Comparison of ENCODE assay signal across 23 cellular contexts in genomic region chr3:175336406-175337133, GRCh38.
DNase-seq lines count a peak whose midpoint lies in the region; ATAC-seq and TF ChIP-seq lines count a peak whose summit lies in the region.
"Had no signal": no experiment of that assay in that cellular context is flagged by ENCODE, and none has a peak within 500 bp of the region (broad histone marks: within the 10 kb centered on the region; RNA-seq: fewer than 3 reads in every experiment).

No MANE protein-coding gene starts in this region.

- no peaks in the 10 kb centered on the region for H3K4me1 Mint-ChIP-seq in endodermal cell
- H3K4me1 Mint-ChIP-seq: memory B cell, T-cell had no signal

- H3K4me3 Mint-ChIP-seq in endodermal cell: no peak overlapping the region
- H3K4me3 Mint-ChIP-seq: activated CD8-positive, alpha-beta T cell treated with anti-CD3 and anti-CD28 coated beads, Interleukin-2, amount 10 ng/mL, durations not matched to agents 7 days and 5 days; activated naive CD8-positive, alpha-beta T cell; activated T-cell treated with anti-CD3 and anti-CD28 coated beads, Interleukin-2, amount 50 U/mL, for 72 hours; brain; memory B cell; natural killer cell treated with Interleukin-12 subunit alpha and Interleukin-12 subunit beta and Interleukin-15 and Interleukin-18, amount 100 ng/mL, for 72 hours; T-cell had no signal

- ATAC-seq in GM18867 (IDR thresholded peaks at IDR 0.05; ENCODE audit: unreplicated experiment) (peak; percentile 52), esophagus mucosa (peak; percentile 64)
- ATAC-seq: activated CD8-positive, alpha-beta T cell treated with anti-CD3 and anti-CD28 coated beads, Interleukin-2, amount 10 ng/mL, durations not matched to agents 7 days and 5 days; activated T-cell treated with anti-CD3 and anti-CD28 coated beads, Interleukin-2, amount 50 U/mL, for 72 hours; natural killer cell treated with Interleukin-12 subunit alpha and Interleukin-12 subunit beta and Interleukin-15 and Interleukin-18, amount 100 ng/mL, for 72 hours; Right ventricle myocardium inferior; T-cell had no signal

- WGBS in endodermal cell (ENCODE audit: insufficient coverage in 1 of 2, insufficient read length in 1 of 2), 2 experiments: 80 to 95% methylated on average over 2 of the region's 2 CpGs

- no peaks in the 10 kb centered on the region for H3K9me3 Mint-ChIP-seq in endodermal cell

- H3K9ac ChIP-seq in endodermal cell (ENCODE audit: extremely low read depth, low read length, poor library complexity, severe bottlenecking): no peak overlapping the region

- H3K9me3 ChIP-seq in endodermal cell (ENCODE audit: control insufficient read depth, low read length): no peaks in the 10 kb centered on the region
- H3K9me3 ChIP-seq: Caco-2, spleen, thyroid gland had no signal

- DNase-seq in NCI-H128 (lab: John Stamatoyannopoulos, UW; ENCODE audit: unreplicated experiment) (peak; percentile 4), NCI-H69 (lab: John Stamatoyannopoulos, UW) (peak; percentile 84), HuH-7 (ENCODE audit: low spot score) (no peak), hypothalamus (lab: John Stamatoyannopoulos, UW) (no peak), endodermal cell (no peak)
- no peak for DNase-seq in stimulated activated CD4-positive, alpha-beta T cell treated with anti-CD3 and anti-CD28 coated beads, Interleukin-1b, Interleukin-23, amount 100 ng/mL, for 48 hours
- DNase-seq: activated CD8-positive, alpha-beta T cell treated with anti-CD3 and anti-CD28 coated beads, Interleukin-2, amount 10 ng/mL, durations not matched to agents 7 days and 5 days; activated T-cell treated with anti-CD3 and anti-CD28 coated beads, Interleukin-2, amount 50 U/mL, for 72 hours; Caco-2; dorsolateral prefrontal cortex; head of caudate nucleus; NCI-H1694; spleen; T-cell; thyroid gland had no signal

- no peaks in the 10 kb centered on the region for H3K36me3 Mint-ChIP-seq in endodermal cell (ENCODE audit: low read depth)
- H3K36me3 Mint-ChIP-seq: activated naive CD8-positive, alpha-beta T cell; brain; memory B cell; T-cell had no signal

- no peak overlapping the region for H3K4me3 ChIP-seq in endodermal cell (ENCODE audit: low read length)
- H3K4me3 ChIP-seq: dorsolateral prefrontal cortex, spleen, thyroid gland had no signal

- H3K4me1 ChIP-seq in endodermal cell (ENCODE audit: control insufficient read depth, insufficient read depth, low read length): no peaks in the 10 kb centered on the region
- H3K4me1 ChIP-seq: Caco-2, spleen had no signal

- H3K27me3 ChIP-seq in endodermal cell (ENCODE audit: control insufficient read depth, insufficient read depth, low read length, poor library complexity, severe bottlenecking): no peaks in the 10 kb centered on the region
- H3K27me3 ChIP-seq: dorsolateral prefrontal cortex, spleen, thyroid gland had no signal

- no peak overlapping the region for H3K27ac Mint-ChIP-seq in endodermal cell
- H3K27ac Mint-ChIP-seq: activated CD8-positive, alpha-beta T cell treated with anti-CD3 and anti-CD28 coated beads, Interleukin-2, amount 10 ng/mL, durations not matched to agents 7 days and 5 days; activated naive CD8-positive, alpha-beta T cell; activated T-cell treated with anti-CD3 and anti-CD28 coated beads, Interleukin-2, amount 50 U/mL, for 72 hours; memory B cell; natural killer cell treated with Interleukin-12 subunit alpha and Interleukin-12 subunit beta and Interleukin-15 and Interleukin-18, amount 100 ng/mL, for 72 hours; progenitor cell of endocrine pancreas; T-cell had no signal

- H3K27ac ChIP-seq in endodermal cell (ENCODE audit: low read depth, low read length): no peak overlapping the region
- H3K27ac ChIP-seq: dorsolateral prefrontal cortex, spleen had no signal

- no peaks in the 10 kb centered on the region for H3K36me3 ChIP-seq in endodermal cell (ENCODE audit: control insufficient read depth, insufficient read depth, low read length)
- H3K36me3 ChIP-seq: spleen, thyroid gland had no signal

- TF ChIP-seq CTCF in endodermal cell (conservative IDR thresholded peaks at IDR 0.05): no peak

- H3K27me3 Mint-ChIP-seq in endodermal cell (ENCODE audit: insufficient read depth): no peaks in the 10 kb centered on the region
- H3K27me3 Mint-ChIP-seq: activated naive CD8-positive, alpha-beta T cell; brain; memory B cell; natural killer cell treated with Interleukin-12 subunit alpha and Interleukin-12 subunit beta and Interleukin-15 and Interleukin-18, amount 100 ng/mL, for 72 hours; progenitor cell of endocrine pancreas; T-cell had no signal

Comparison
In these comparisons a context has a peak if more than half of its experiments do, and no peak if none do; other contexts are left out.
1. DNase-seq: peak in NCI-H128 (single experiment) and NCI-H69 (single experiment); none in stimulated activated CD4-positive, alpha-beta T cell treated with anti-CD3 and anti-CD28 coated beads, Interleukin-1b, Interleukin-23, amount 100 ng/mL, for 48 hours (single experiment), HuH-7 (single experiment), hypothalamus (0 of 51) and endodermal cell (single experiment).